ENCODE assay signal across 9 cellular contexts in the genomic region with DNA sequence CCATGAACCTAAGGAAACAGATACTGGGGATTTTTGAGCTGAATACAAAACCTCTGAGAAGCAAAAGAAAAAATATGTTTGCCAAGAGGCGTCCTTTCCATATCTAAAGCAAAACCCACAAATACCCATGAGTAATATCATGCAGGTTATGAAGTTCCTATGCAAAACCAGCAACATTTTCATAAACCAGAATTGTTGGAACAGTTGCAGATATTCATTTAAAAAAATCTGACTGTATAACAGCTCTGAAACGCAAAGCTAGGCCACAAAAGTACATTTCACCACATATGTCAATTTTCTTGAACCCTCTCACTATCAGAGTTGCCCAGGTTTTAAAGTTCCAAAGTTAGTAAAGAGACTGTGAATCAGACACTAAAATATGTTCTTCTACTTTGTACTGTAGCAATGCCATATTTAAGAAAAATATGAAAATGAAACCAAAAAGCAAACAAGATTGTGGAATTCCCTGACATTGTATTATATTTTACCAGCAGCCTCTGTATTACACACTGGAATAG. TPM values are rescaled to one million over a fixed set of nuclear protein-coding genes. Genes with fewer than 3 reads are reported as not detected.
A peak's percentile ranks its signal among the peaks of the same experiment; 100 is the strongest.
DNase-seq lines count a peak whose midpoint lies in the region; ATAC-seq lines count a peak whose summit lies in the region.
"Had no signal": no experiment of that assay in that cellular context is flagged by ENCODE, and none has a peak within 500 bp of the region (broad histone marks: within the 10 kb centered on the region; RNA-seq: fewer than 3 reads in every experiment).

No MANE protein-coding gene starts in this region.

- peak overlapping the region; percentile 98 for H3K27ac Mint-ChIP-seq in activated CD4-positive, alpha-beta memory T cell treated with anti-CD3 and anti-CD28 coated beads for 36 hours
- peak overlapping the region; percentile 70 to 96 (median 89) for H3K27ac Mint-ChIP-seq in naive thymus-derived CD4-positive, alpha-beta T cell

- peaks cover 66% of the 10 kb centered on the region for H3K4me1 Mint-ChIP-seq in activated CD4-positive, alpha-beta memory T cell treated with anti-CD3 and anti-CD28 coated beads for 36 hours (ENCODE audit: low read depth)
- peaks cover 42 to 76% (median 64%) of the 10 kb centered on the region in 7 donors for H3K4me1 Mint-ChIP-seq in naive thymus-derived CD4-positive, alpha-beta T cell

- POLR2A ChIA-PET in activated CD4-positive, alpha-beta memory T cell treated with anti-CD3 and anti-CD28 coated beads for 36 hours (lab: Charles Lee): interaction anchor here (0.7 to 4.5 kb wide), 17 partner anchors 10 to 191 kb away, joined by 3 to 40 read pairs (median 5); partner anchors contain the start of gene HIF1A
- POLR2A ChIA-PET in naive thymus-derived CD4-positive, alpha-beta T cell (lab: Charles Lee): interaction anchor here (0.6 to 4.2 kb wide), 9 partner anchors 10 to 180 kb away, joined by 3 to 25 read pairs (median 4); partner anchors contain the start of gene HIF1A

- H3K9me3 Mint-ChIP-seq in activated CD4-positive, alpha-beta memory T cell treated with anti-CD3 and anti-CD28 coated beads for 36 hours: peaks cover 2% of the 10 kb centered on the region
- H3K9me3 Mint-ChIP-seq in naive thymus-derived CD4-positive, alpha-beta T cell: peaks cover 0 to 6% (median 0%) of the 10 kb centered on the region in 11 donors

- CTCF ChIA-PET in activated CD4-positive, alpha-beta memory T cell treated with anti-CD3 and anti-CD28 coated beads for 36 hours (lab: Charles Lee): interaction anchor here (0.6 to 2.0 kb wide), 8 partner anchors 24 to 185 kb away, joined by 3 to 9 read pairs (median 3); no protein-coding TSS in a partner anchor
- CTCF ChIA-PET in naive thymus-derived CD4-positive, alpha-beta T cell (lab: Charles Lee): interaction anchor here (0.7 to 0.8 kb wide), 2 partner anchors 69 to 146 kb away, joined by 3 read pairs; no protein-coding TSS in a partner anchor

- H3K4me3 Mint-ChIP-seq in activated CD4-positive, alpha-beta memory T cell treated with anti-CD3 and anti-CD28 coated beads for 36 hours: peak overlapping the region; percentile 60
- peak overlapping the region in 9 of 10 donors; percentile 49 to 91 (median 79) for H3K4me3 Mint-ChIP-seq in naive thymus-derived CD4-positive, alpha-beta T cell

- no peaks in the 10 kb centered on the region for H3K27me3 ChIP-seq in naive thymus-derived CD4-positive, alpha-beta T cell (ENCODE audit: control insufficient read depth in 2 of 2, insufficient read depth in 2 of 2, low read length in 2 of 2)

- peak; percentile 38 for ATAC-seq in GM18498 (IDR thresholded peaks at IDR 0.05; ENCODE audit: unreplicated experiment)
- ATAC-seq in HG02763 (IDR thresholded peaks at IDR 0.05; ENCODE audit: unreplicated experiment): peak; percentile 38
- no peak for ATAC-seq in naive thymus-derived CD4-positive, alpha-beta T cell

- H3K4me3 ChIP-seq in naive thymus-derived CD4-positive, alpha-beta T cell (ENCODE audit: low read length): peak overlapping the region; percentile 26

- H3K4me1 ChIP-seq in naive thymus-derived CD4-positive, alpha-beta T cell (ENCODE audit: control insufficient read depth in 2 of 2, insufficient read depth in 2 of 2, low read length in 2 of 2): peaks cover 35 to 56% of the 10 kb centered on the region in 2 donors

- intact Hi-C loops in activated CD4-positive, alpha-beta memory T cell treated with anti-CD3 and anti-CD28 coated beads for 36 hours (cut with micrococcal nuclease): loop anchor here (5.0 kb wide), 2 partner anchors 274 to 319 kb away; no protein-coding TSS in a partner anchor
- intact Hi-C loops in naive thymus-derived CD4-positive, alpha-beta T cell (cut with micrococcal nuclease): loop anchor here in 1 of 2 donors (1.0 to 5.0 kb wide), 5 partner anchors 34 to 329 kb away; partner anchors contain the start of gene HIF1A

- H3K9me3 ChIP-seq in naive thymus-derived CD4-positive, alpha-beta T cell (ENCODE audit: control insufficient read depth in 2 of 3, low read length in 3 of 3): no peaks in the 10 kb centered on the region

- DNase-seq in activated CD4-positive, alpha-beta memory T cell treated with anti-CD3 and anti-CD28 coated beads for 36 hours: no peak
- no peak for DNase-seq in naive thymus-derived CD4-positive, alpha-beta T cell
- DNase-seq in RPMI8226: no peak
- no peak for DNase-seq in NCI-H2081 (lab: John Stamatoyannopoulos, UW)
- no peak for DNase-seq in NCI-H748 (lab: John Stamatoyannopoulos, UW; ENCODE audit: unreplicated experiment)
- DNase-seq in iPS-NIHi11 (ENCODE audit: low spot score): no peak

- H3K36me3 Mint-ChIP-seq in activated CD4-positive, alpha-beta memory T cell treated with anti-CD3 and anti-CD28 coated beads for 36 hours: peaks cover 3% of the 10 kb centered on the region
- H3K36me3 Mint-ChIP-seq in naive thymus-derived CD4-positive, alpha-beta T cell: peaks cover 0 to 31% (median 0%) of the 10 kb centered on the region in 5 donors

- H3K27ac ChIP-seq in naive thymus-derived CD4-positive, alpha-beta T cell (ENCODE audit: low read depth, low read length): peak overlapping the region; percentile 54
- H3K27ac ChIP-seq: VCaP had no signal

- H3K27me3 Mint-ChIP-seq in activated CD4-positive, alpha-beta memory T cell treated with anti-CD3 and anti-CD28 coated beads for 36 hours: no peaks in the 10 kb centered on the region
- no peaks in the 10 kb centered on the region for H3K27me3 Mint-ChIP-seq in naive thymus-derived CD4-positive, alpha-beta T cell

- no peaks in the 10 kb centered on the region for H3K36me3 ChIP-seq in naive thymus-derived CD4-positive, alpha-beta T cell (ENCODE audit: control insufficient read depth in 2 of 3, insufficient read depth in 3 of 3, low read length in 3 of 3)

RNA-seq across cellular contexts. Expression of gene HIF1A, which starts 33.8 kb away (rescaled TPM):
- 100 to 1,000 TPM; 283 to 287 TPM for total RNA-seq in activated CD4-positive, alpha-beta memory T cell treated with anti-CD3 and anti-CD28 coated beads for 36 hours
- 100 to 1,000 TPM in 4 of 5 experiments, 10 to 100 TPM in 1; 88.8 to 358 (median 143) TPM for total RNA-seq in naive thymus-derived CD4-positive, alpha-beta T cell
- 10 to 100 TPM; 75.1 to 98.4 TPM for polyA plus RNA-seq in naive thymus-derived CD4-positive, alpha-beta T cell
